Comparison of ENCODE assay signal across 1 cellular context in genomic region chr16:78285437-78285917, GRCh38.
TF ChIP-seq lines count a peak whose summit lies in the region.

No MANE protein-coding gene starts in this region.

TF ChIP-seq in HepG2, 621 proteins besides CTCF, POLR2A, EP300 and RAD21 (continued from another document):
- TF ChIP-seq ZFP91 (CRISPR knock-in tag; IDR thresholded peaks at IDR 0.05; ENCODE audit: borderline replicate concordance), result no peak
- no peak for TF ChIP-seq MAF1 (CRISPR knock-in tag; IDR thresholded peaks at IDR 0.05; ENCODE audit: borderline replicate concordance)
- no peak for TF ChIP-seq HIVEP1 (CRISPR knock-in tag; IDR thresholded peaks at IDR 0.05)
- no peak for TF ChIP-seq ZFYVE20 (CRISPR knock-in tag; IDR thresholded peaks at IDR 0.05; ENCODE audit: borderline replicate concordance, low read depth)
- no peak for TF ChIP-seq ZFP36L2 (CRISPR knock-in tag; IDR thresholded peaks at IDR 0.05)
- TF ChIP-seq CAMTA2 (CRISPR knock-in tag; IDR thresholded peaks at IDR 0.05; ENCODE audit: borderline replicate concordance), result no peak
- 0 out of 2 replicates have a peak, but pooled peaks have one; percentile 2 for TF ChIP-seq TSC22D2 (CRISPR knock-in tag; IDR thresholded peaks at IDR 0.05; ENCODE audit: borderline replicate concordance)
- TF ChIP-seq ZNF556 (CRISPR knock-in tag; IDR thresholded peaks at IDR 0.05; ENCODE audit: borderline replicate concordance), result no peak
- TF ChIP-seq PRPF4 (IDR thresholded peaks at IDR 0.05; ENCODE audit: low read depth, low read length, poor library complexity, severe bottlenecking), result peak; percentile 7
- TF ChIP-seq AKAP8 (CRISPR knock-in tag; IDR thresholded peaks at IDR 0.05), result 0 out of 2 replicates have a peak, but pooled peaks have one; percentile 51
